ENCODE assay signal across 14 cellular contexts in genomic region chr1:198494139-198494538, GRCh38. TPM values are rescaled to one million over a fixed set of nuclear protein-coding genes. Genes with fewer than 3 reads are reported as not detected.
DNase-seq lines count a peak whose midpoint lies in the region; ATAC-seq and TF ChIP-seq lines count a peak whose summit lies in the region.
"Had no signal": no experiment of that assay in that cellular context is flagged by ENCODE, and none has a peak within 500 bp of the region (broad histone marks: within the 10 kb centered on the region; RNA-seq: fewer than 3 reads in every experiment).

No MANE protein-coding gene starts in this region.

- no peak overlapping the region for H2AFZ ChIP-seq in osteoblast (ENCODE audit: low read length)

- peak overlapping the region; percentile 82 for H3K27ac ChIP-seq in RWPE2 (ENCODE audit: poor library complexity, severe bottlenecking)
- peak overlapping the region; percentile 77 for H3K27ac ChIP-seq in osteoblast (ENCODE audit: low read depth, low read length)
- H3K27ac ChIP-seq: BLaER1 treated with 17β-estradiol and CSF1 and Interleukin-3, amounts not matched to agents 10 nM and 100 nM had no signal

- H3K36me3 ChIP-seq in RWPE2 (ENCODE audit: low read depth) (no peaks in the 10 kb centered on the region), osteoblast (ENCODE audit: insufficient read depth, low read length) (no peaks in the 10 kb centered on the region)
- H3K36me3 ChIP-seq: BLaER1 treated with 17β-estradiol and CSF1 and Interleukin-3, amounts not matched to agents 10 nM and 100 nM had no signal

- H3K4me2 ChIP-seq in osteoblast (ENCODE audit: insufficient read depth, low read length) = no peak overlapping the region
- H3K4me2 ChIP-seq: BLaER1 treated with 17β-estradiol and CSF1 and Interleukin-3, amounts not matched to agents 10 nM and 100 nM had no signal

- peaks cover 50% of the 10 kb centered on the region for H3K4me1 ChIP-seq in RWPE2 (ENCODE audit: insufficient read depth, poor library complexity, severe bottlenecking)
- peaks cover 55% of the 10 kb centered on the region for H3K4me1 ChIP-seq in osteoblast (ENCODE audit: insufficient read depth, low read length)

- H3K79me2 ChIP-seq in osteoblast (ENCODE audit: insufficient read depth, low read length) = no peaks in the 10 kb centered on the region

- DNase-seq in Right ventricle myocardium inferior (ENCODE audit: missing footprints) (peak; percentile 62), left cardiac atrium (no peak), RWPE2 (ENCODE audit: low spot score) (no peak), osteoblast (ENCODE audit: insufficient read length, low spot score, missing footprints) (no peak), hippocampal formation (lab: John Stamatoyannopoulos, UW) (no peak), NCI-H510A treated with DMSO at 0.1 percent for 48 hours (lab: John Stamatoyannopoulos, UW) (no peak), KG1 (lab: John Stamatoyannopoulos, UW) (no peak)
- DNase-seq: ACHN; CD4-positive, CD25-positive, alpha-beta regulatory T cell had no signal

- H3K4me3 ChIP-seq in RWPE2 (ENCODE audit: severe bottlenecking) (no peak overlapping the region), osteoblast (ENCODE audit: insufficient read depth, low read length) (no peak overlapping the region)
- H3K4me3 ChIP-seq: BLaER1 treated with 17β-estradiol and CSF1 and Interleukin-3, amounts not matched to agents 10 nM and 100 nM had no signal

- intact Hi-C loops in Right ventricle myocardium inferior (cut with DNase I) (no loop called here), left cardiac atrium (cut with DNase I) (no loop called here)

- no peaks in the 10 kb centered on the region for H3K9me3 ChIP-seq in RWPE2 (ENCODE audit: severe bottlenecking)
- no peaks in the 10 kb centered on the region for H3K9me3 ChIP-seq in osteoblast (ENCODE audit: low read depth, low read length)

- TF ChIP-seq CTCF in RWPE2 (IDR thresholded peaks at IDR 0.05; ENCODE audit: poor library complexity, severe bottlenecking) = no peak
- TF ChIP-seq CTCF in osteoblast (IDR thresholded peaks at IDR 0.05; ENCODE audit: extremely low read depth, low read depth, low read length) = no peak

- H4K20me1 ChIP-seq in osteoblast (ENCODE audit: insufficient read depth, low read length) = no peaks in the 10 kb centered on the region
- H4K20me1 ChIP-seq: BLaER1 treated with 17β-estradiol and CSF1 and Interleukin-3, amounts not matched to agents 10 nM and 100 nM had no signal

- H3K27me3 ChIP-seq in RWPE2 (ENCODE audit: insufficient read depth, poor library complexity, severe bottlenecking) = no peaks in the 10 kb centered on the region
- no peaks in the 10 kb centered on the region for H3K27me3 ChIP-seq in osteoblast (ENCODE audit: insufficient read depth, low read length)
- H3K27me3 ChIP-seq: BLaER1 treated with 17β-estradiol and CSF1 and Interleukin-3, amounts not matched to agents 10 nM and 100 nM had no signal

- ATAC-seq in Right ventricle myocardium inferior (no peak), left cardiac atrium (no peak), RWPE2 (ENCODE audit: low read depth) (no peak)
- ATAC-seq: HCT116, HepG2 had no signal

RNA-seq across cellular contexts. Expression of gene ATP6V1G3, which starts 46.3 kb away (rescaled TPM):
- total RNA-seq in Right ventricle myocardium inferior = not detected
- total RNA-seq in left cardiac atrium = not detected
- total RNA-seq in osteoblast = 0.36 TPM in 1 of 2 replicates, not detected in the other
- total RNA-seq: CD4-positive, CD25-positive, alpha-beta regulatory T cell; Daoy; H4; HepG2 had no signal
